1 cellular context compared by ENCODE assay signal in the genomic region with DNA sequence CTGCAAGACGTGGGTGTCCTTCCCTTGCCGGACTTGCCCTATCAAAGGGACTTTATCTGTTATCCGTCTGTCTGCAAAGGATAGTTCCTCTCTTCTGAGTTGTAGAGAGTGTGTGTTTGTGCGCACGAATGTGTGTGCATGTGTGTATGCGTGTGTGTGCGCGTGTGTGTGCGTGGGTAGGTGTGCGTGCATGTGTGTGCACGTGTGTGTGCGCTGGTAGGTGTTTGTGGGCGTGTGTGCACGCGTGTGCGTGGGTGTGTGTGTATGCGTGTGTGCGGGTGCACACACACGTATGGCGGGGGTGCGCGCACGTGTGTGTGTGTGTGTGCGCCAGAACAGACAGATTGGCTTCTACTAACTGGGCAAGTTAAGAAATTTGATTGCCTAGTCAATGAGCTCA.
TF ChIP-seq lines count a peak whose summit lies in the region.

No MANE protein-coding gene starts in this region.

TF ChIP-seq in GM12878, 131 proteins besides CTCF, POLR2A, EP300 and RAD21:
- TF ChIP-seq, protein P1, sequence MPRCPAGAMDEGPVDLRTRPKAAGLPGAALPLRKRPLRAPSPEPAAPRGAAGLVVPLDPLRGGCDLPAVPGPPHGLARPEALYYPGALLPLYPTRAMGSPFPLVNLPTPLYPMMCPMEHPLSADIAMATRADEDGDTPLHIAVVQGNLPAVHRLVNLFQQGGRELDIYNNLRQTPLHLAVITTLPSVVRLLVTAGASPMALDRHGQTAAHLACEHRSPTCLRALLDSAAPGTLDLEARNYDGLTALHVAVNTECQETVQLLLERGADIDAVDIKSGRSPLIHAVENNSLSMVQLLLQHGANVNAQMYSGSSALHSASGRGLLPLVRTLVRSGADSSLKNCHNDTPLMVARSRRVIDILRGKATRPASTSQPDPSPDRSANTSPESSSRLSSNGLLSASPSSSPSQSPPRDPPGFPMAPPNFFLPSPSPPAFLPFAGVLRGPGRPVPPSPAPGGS (IDR thresholded peaks at IDR 0.05; ENCODE audit: borderline replicate concordance, insufficient read depth, low read depth, low read length, poor library complexity, severe bottlenecking): peak; percentile 93
- TF ChIP-seq, protein P2, sequence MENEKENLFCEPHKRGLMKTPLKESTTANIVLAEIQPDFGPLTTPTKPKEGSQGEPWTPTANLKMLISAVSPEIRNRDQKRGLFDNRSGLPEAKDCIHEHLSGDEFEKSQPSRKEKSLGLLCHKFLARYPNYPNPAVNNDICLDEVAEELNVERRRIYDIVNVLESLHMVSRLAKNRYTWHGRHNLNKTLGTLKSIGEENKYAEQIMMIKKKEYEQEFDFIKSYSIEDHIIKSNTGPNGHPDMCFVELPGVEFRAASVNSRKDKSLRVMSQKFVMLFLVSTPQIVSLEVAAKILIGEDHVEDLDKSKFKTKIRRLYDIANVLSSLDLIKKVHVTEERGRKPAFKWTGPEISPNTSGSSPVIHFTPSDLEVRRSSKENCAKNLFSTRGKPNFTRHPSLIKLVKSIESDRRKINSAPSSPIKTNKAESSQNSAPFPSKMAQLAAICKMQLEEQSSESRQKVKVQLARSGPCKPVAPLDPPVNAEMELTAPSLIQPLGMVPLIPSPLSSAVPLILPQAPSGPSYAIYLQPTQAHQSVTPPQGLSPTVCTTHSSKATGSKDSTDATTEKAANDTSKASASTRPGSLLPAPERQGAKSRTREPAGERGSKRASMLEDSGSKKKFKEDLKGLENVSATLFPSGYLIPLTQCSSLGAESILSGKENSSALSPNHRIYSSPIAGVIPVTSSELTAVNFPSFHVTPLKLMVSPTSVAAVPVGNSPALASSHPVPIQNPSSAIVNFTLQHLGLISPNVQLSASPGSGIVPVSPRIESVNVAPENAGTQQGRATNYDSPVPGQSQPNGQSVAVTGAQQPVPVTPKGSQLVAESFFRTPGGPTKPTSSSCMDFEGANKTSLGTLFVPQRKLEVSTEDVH (IDR thresholded peaks at IDR 0.05; ENCODE audit: low read depth, partially characterized antibody): no peak
- TF ChIP-seq, protein P3, sequence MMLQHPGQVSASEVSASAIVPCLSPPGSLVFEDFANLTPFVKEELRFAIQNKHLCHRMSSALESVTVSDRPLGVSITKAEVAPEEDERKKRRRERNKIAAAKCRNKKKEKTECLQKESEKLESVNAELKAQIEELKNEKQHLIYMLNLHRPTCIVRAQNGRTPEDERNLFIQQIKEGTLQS (IDR thresholded peaks at IDR 0.05; ENCODE audit: borderline replicate concordance, extremely low read depth, low read depth, low read length): no peak
